ENCODE assay signal across 25 cellular contexts in the genomic region with DNA sequence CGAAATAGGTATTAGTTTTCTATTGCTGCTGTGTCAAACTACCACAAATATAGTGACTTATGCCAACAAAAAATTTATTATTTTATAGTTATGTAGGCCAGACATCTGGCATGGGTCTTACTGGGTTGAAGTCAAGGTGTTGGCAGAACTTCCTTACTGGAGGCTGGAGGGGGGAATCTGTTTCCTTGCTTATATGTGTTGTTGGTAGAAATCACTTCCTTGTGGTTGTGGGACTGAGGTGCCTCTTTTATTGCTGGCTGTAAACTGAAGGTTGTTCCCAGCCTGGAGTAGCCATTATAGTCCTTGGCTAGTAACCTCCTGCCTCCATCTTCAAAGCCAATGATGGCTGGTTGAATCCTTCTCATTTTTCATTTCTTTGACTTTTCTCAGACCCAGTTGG.
"Had no signal": no experiment of that assay in that cellular context is flagged by ENCODE, and none has a peak within 500 bp of the region (broad histone marks: within the 10 kb centered on the region; RNA-seq: fewer than 3 reads in every experiment).

No MANE protein-coding gene starts in this region.

- H3K4me3 Mint-ChIP-seq: dendritic cell treated with granulocyte-macrophage colony-stimulating factor and Interleukin-4, amounts not matched to agents 40 ng/mL and 50 ng/mL, for 4 days; effector memory CD8-positive, alpha-beta T cell; endodermal cell had no signal

- H3K36me3 ChIP-seq: colonic mucosa, esophagus muscularis mucosa, esophagus squamous epithelium, gastrocnemius medialis, gastroesophageal sphincter, heart left ventricle, heart right ventricle had no signal

- H3K27me3 ChIP-seq: colonic mucosa, esophagus squamous epithelium, foreskin keratinocyte, gastrocnemius medialis, heart right ventricle had no signal

- H3K27ac ChIP-seq: colonic mucosa, coronary artery, dorsolateral prefrontal cortex, epithelial cell of prostate, esophagus muscularis mucosa, esophagus squamous epithelium, foreskin keratinocyte, gastrocnemius medialis, gastroesophageal sphincter, heart left ventricle, heart right ventricle had no signal

- ATAC-seq: effector memory CD8-positive, alpha-beta T cell; esophagus mucosa; foreskin keratinocyte; gastrocnemius medialis; gastroesophageal sphincter; heart left ventricle; heart right ventricle had no signal

- H3K4me1 ChIP-seq: colonic mucosa, esophagus muscularis mucosa, esophagus squamous epithelium, foreskin keratinocyte, gastrocnemius medialis, gastroesophageal sphincter, heart left ventricle, heart right ventricle had no signal

- H3K27ac Mint-ChIP-seq: dendritic cell treated with granulocyte-macrophage colony-stimulating factor and Interleukin-4, amounts not matched to agents 40 ng/mL and 50 ng/mL, for 4 days; effector memory CD8-positive, alpha-beta T cell; endodermal cell had no signal

- H3K4me3 ChIP-seq: colonic mucosa, coronary artery, dorsolateral prefrontal cortex, esophagus muscularis mucosa, esophagus squamous epithelium, gastrocnemius medialis, gastroesophageal sphincter, heart left ventricle, heart right ventricle had no signal

- DNase-seq: colonic mucosa; cortex of kidney; dermis blood vessel endothelial cell; dorsolateral prefrontal cortex; effector CD4-positive, alpha-beta T cell; effector CD8-positive, alpha-beta T cell; effector memory CD4-positive, alpha-beta T cell; effector memory CD8-positive, alpha-beta T cell; endodermal cell; erythroblast; esophagus squamous epithelium; foreskin fibroblast; foreskin keratinocyte; foreskin melanocyte; gastrocnemius medialis; glutamatergic neuron; head of caudate nucleus; heart left ventricle; heart right ventricle had no signal

- H3K27me3 Mint-ChIP-seq: dendritic cell treated with granulocyte-macrophage colony-stimulating factor and Interleukin-4, amounts not matched to agents 40 ng/mL and 50 ng/mL, for 4 days had no signal

- H3K9me3 ChIP-seq: colonic mucosa, esophagus squamous epithelium, gastrocnemius medialis had no signal
